8 cellular contexts compared by ENCODE assay signal in genomic region chr17:5486206-5487124, GRCh38. TPM values are rescaled to one million over a fixed set of nuclear protein-coding genes. Genes with fewer than 3 reads are reported as not detected.
DNase-seq lines count a peak whose midpoint lies in the region; ATAC-seq, FAIRE-seq and TF ChIP-seq lines count a peak whose summit lies in the region.

Gene MIS12, plus strand, starts transcription at chr17:5486566. Its CDS starts 2,297 bp downstream, at chr17:5488863.

- H3K36me3 Mint-ChIP-seq in natural killer cell treated with Interleukin-12 subunit alpha and Interleukin-12 subunit beta and Interleukin-15 and Interleukin-18, amount 100 ng/mL, for 72 hours = peaks cover 37% of the 10 kb centered on the region

- 0 out of 2 replicates have a peak, but pooled peaks cover 3% of the 10 kb centered on the region for H3F3A ChIP-seq in Loucy (ENCODE audit: low read depth)

- H3K27me3 ChIP-seq in Loucy (ENCODE audit: insufficient read depth, low read length, poor library complexity, severe bottlenecking) = no peaks in the 10 kb centered on the region

- TF ChIP-seq CTCF in Loucy (conservative IDR thresholded peaks at IDR 0.05; ENCODE audit: low read length) = no peak

- H3K9ac ChIP-seq in Loucy (ENCODE audit: low read depth, low read length, poor library complexity, severe bottlenecking) = peak within 1 kb of the TSS; percentile 99

- peak within 1 kb of the TSS; percentile 98 to 99 for H3K27ac Mint-ChIP-seq in natural killer cell treated with Interleukin-12 subunit alpha and Interleukin-12 subunit beta and Interleukin-15 and Interleukin-18, amount 100 ng/mL, for 72 hours

- H2AFZ ChIP-seq in Loucy (ENCODE audit: low read length) = peak within 1 kb of the TSS; percentile 91

- H3K9me2 ChIP-seq in Loucy (replicated peaks; ENCODE audit: low read depth, low read length) = no peaks in the 10 kb centered on the region

- TF ChIP-seq POLR2A in H54 (IDR thresholded peaks at IDR 0.05; ENCODE audit: low read depth, low read length) (peak; percentile 67; the same call in 1 of the 2 replicates), Raji (IDR thresholded peaks at IDR 0.05; ENCODE audit: insufficient read depth, low read depth, low read length) (peak; percentile 89)

- no peaks in the 10 kb centered on the region for H3K27me3 Mint-ChIP-seq in natural killer cell treated with Interleukin-12 subunit alpha and Interleukin-12 subunit beta and Interleukin-15 and Interleukin-18, amount 100 ng/mL, for 72 hours

- H3K79me2 ChIP-seq in Loucy (ENCODE audit: insufficient read depth, low read length) = peaks cover 76% of the 10 kb centered on the region

- no peaks in the 10 kb centered on the region for H3K9me3 Mint-ChIP-seq in natural killer cell treated with Interleukin-12 subunit alpha and Interleukin-12 subunit beta and Interleukin-15 and Interleukin-18, amount 100 ng/mL, for 72 hours

- H4K20me1 ChIP-seq in Loucy (ENCODE audit: insufficient read depth, low read length, poor library complexity, severe bottlenecking) = peaks cover 63% of the 10 kb centered on the region

- peak; percentile 100 for DNase-seq in EH (ENCODE audit: low read depth)
- peak; percentile 95 for DNase-seq in H54 (ENCODE audit: insufficient read length, low spot score)
- peak; percentile 95 for DNase-seq in activated T-helper 9 cell treated with anti-CD3 and anti-CD28 coated beads, Interleukin-2, amount 50 U/mL, for 16 hours (ENCODE audit: low read depth)
- DNase-seq in fibroblast of peridontal ligament (ENCODE audit: extremely low read depth) = peak; percentile 99
- DNase-seq in natural killer cell treated with Interleukin-12 subunit alpha and Interleukin-12 subunit beta and Interleukin-15 and Interleukin-18, amount 100 ng/mL, for 72 hours (ENCODE audit: low spot score) = peak; percentile 99
- DNase-seq in stimulated activated naive CD8-positive, alpha-beta T cell treated with anti-CD3 and anti-CD28 coated beads, Interleukin-15, Interleukin-2, amounts not matched to agents 100 U/mL and 50 U/mL, for 24 hours = peak; percentile 97

- H3K4me1 Mint-ChIP-seq in natural killer cell treated with Interleukin-12 subunit alpha and Interleukin-12 subunit beta and Interleukin-15 and Interleukin-18, amount 100 ng/mL, for 72 hours (ENCODE audit: low read depth in 2 of 2) = peaks cover 35 to 40% of the 10 kb centered on the region in 2 donors

- H3K4me2 ChIP-seq in Loucy (ENCODE audit: low read depth, low read length, poor library complexity, severe bottlenecking) = peak within 1 kb of the TSS; percentile 93

- ATAC-seq in natural killer cell treated with Interleukin-12 subunit alpha and Interleukin-12 subunit beta and Interleukin-15 and Interleukin-18, amount 100 ng/mL, for 72 hours = peak; percentile 92 to 95
- peak; percentile 97 for ATAC-seq in stimulated activated naive CD8-positive, alpha-beta T cell treated with anti-CD3 and anti-CD28 coated beads, Interleukin-15, Interleukin-2, amounts not matched to agents 100 U/mL and 50 U/mL, for 24 hours

- peak within 1 kb of the TSS; percentile 99 for H3K4me3 ChIP-seq in Loucy (ENCODE audit: low read length, poor library complexity, severe bottlenecking)

- H3K36me3 ChIP-seq in Loucy (ENCODE audit: insufficient read depth, low read length) = peaks cover 40% of the 10 kb centered on the region

- no peaks in the 10 kb centered on the region for H3K9me3 ChIP-seq in Loucy (ENCODE audit: insufficient read depth, low read depth, low read length)

- H3K4me1 ChIP-seq in Loucy (ENCODE audit: insufficient read depth, low read length, poor library complexity, severe bottlenecking) = peaks cover 37% of the 10 kb centered on the region

- FAIRE-seq in H54 (lab: Jason Lieb, UNC) = peak; percentile 41

- H3K4me3 Mint-ChIP-seq in natural killer cell treated with Interleukin-12 subunit alpha and Interleukin-12 subunit beta and Interleukin-15 and Interleukin-18, amount 100 ng/mL, for 72 hours = peak within 1 kb of the TSS; percentile 98

RNA-seq across cellular contexts. Expression of gene MIS12, which starts in this region (rescaled TPM):
- 10 to 100 TPM; 40.7 to 40.9 TPM for total RNA-seq in natural killer cell treated with Interleukin-12 subunit alpha and Interleukin-12 subunit beta and Interleukin-15 and Interleukin-18, amount 100 ng/mL, for 72 hours

Comparison
In these comparisons a context has a peak if more than half of its experiments do, and no peak if none do; other contexts are left out.
1. Peak in every context shown above with its lines: DNase-seq, ATAC-seq and H3K4me3 ChIP-seq.